Comparison of ENCODE assay signal across 33 cellular contexts in the genomic region with DNA sequence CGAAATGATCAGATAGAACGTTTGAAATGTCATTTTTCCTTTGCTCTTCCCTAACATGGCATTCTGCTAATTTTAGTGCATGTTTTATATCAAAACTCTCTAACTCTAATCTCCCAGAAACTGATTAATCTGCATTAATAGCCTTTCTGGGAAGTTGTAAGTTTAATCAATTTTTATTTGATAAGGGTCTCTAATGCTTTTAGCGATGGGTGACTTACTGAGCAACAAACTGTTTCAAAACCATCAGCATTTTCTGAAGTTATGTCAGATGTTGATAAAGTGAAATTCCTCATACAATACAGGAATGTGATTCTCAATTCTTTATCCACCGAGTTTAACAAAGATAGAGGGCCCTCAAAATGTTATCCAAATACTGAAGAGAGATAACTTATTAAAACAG.
"Had no signal": no experiment of that assay in that cellular context is flagged by ENCODE, and none has a peak within 500 bp of the region (broad histone marks: within the 10 kb centered on the region; RNA-seq: fewer than 3 reads in every experiment).

No MANE protein-coding gene starts in this region.

- H3K36me3 ChIP-seq: adrenal gland, ascending aorta, brain microvascular endothelial cell, breast epithelium, cardiac muscle cell had no signal

- FAIRE-seq: astrocyte, bronchial epithelial cell had no signal

- H3K9me3 ChIP-seq: adrenal gland, ascending aorta, body of pancreas, breast epithelium had no signal

- DNase-seq: activated effector memory CD4-positive, alpha-beta T cell treated with anti-CD3 and anti-CD28 coated beads, Interleukin-2, amount 50 U/mL, for 16 hours; activated effector memory CD4-positive, alpha-beta T cell treated with Interleukin-2 at 50 U/mL for 16 hours; activated gamma-delta T cell; activated gamma-delta T cell treated with Interleukin-2 at 50 U/mL for 16 hours; activated naive CD4-positive, alpha-beta T cell; activated naive CD4-positive, alpha-beta T cell treated with anti-CD3 and anti-CD28 coated beads for 36 hours; activated naive CD4-positive, alpha-beta T cell treated with anti-CD3 and anti-CD28 coated beads, Interleukin-2, amount 10 ng/mL, durations not matched to agents 7 days and 5 days; activated naive CD4-positive, alpha-beta T cell treated with anti-CD3 and anti-CD28 coated beads, Interleukin-2, amount 50 U/mL, for 16 hours; activated naive CD4-positive, alpha-beta T cell treated with Interleukin-2 at 50 U/mL for 16 hours; activated naive CD8-positive, alpha-beta T cell treated with anti-CD3 and anti-CD28 coated beads for 36 hours; activated naive CD8-positive, alpha-beta T cell treated with anti-CD3 and anti-CD28 coated beads, Interleukin-2, amount 10 ng/mL, durations not matched to agents 7 days and 5 days; activated naive CD8-positive, alpha-beta T cell treated with anti-CD3 and anti-CD28 coated beads, Interleukin-2, amount 50 U/mL, for 24 hours; activated T-cell treated with anti-CD3 and anti-CD28 coated beads, Interleukin-2, amount 50 U/mL, for 24 hours; activated T-cell treated with anti-CD3 and anti-CD28 coated beads, Interleukin-2, amount 50 U/mL, for 4 hours; activated T-cell treated with anti-CD3 and anti-CD28 coated beads, Interleukin-2, amount 50 U/mL, for 48 hours; activated T-cell treated with anti-CD3 and anti-CD28 coated beads, Interleukin-2, amount 50 U/mL, for 72 hours; adrenal gland; amniotic stem cell; amygdala; anterior cingulate cortex; aorta; body of pancreas; brain microvascular endothelial cell; caudate nucleus; central memory CD4-positive, alpha-beta T cell; cerebellar nuclear complex had no signal

- H3K27ac ChIP-seq: adrenal gland, ascending aorta, body of pancreas, brain microvascular endothelial cell, breast epithelium, cardiac muscle cell had no signal

- H3K4me1 ChIP-seq: adrenal gland, ascending aorta, body of pancreas, breast epithelium had no signal

- H3K27me3 ChIP-seq: adrenal gland, ascending aorta, body of pancreas, brain microvascular endothelial cell, breast epithelium, cardiac muscle cell had no signal

- ATAC-seq: activated naive CD4-positive, alpha-beta T cell treated with anti-CD3 and anti-CD28 coated beads, Interleukin-2, amount 50 U/mL, for 72 hours; activated naive CD8-positive, alpha-beta T cell treated with anti-CD3 and anti-CD28 coated beads, Interleukin-2, amount 50 U/mL, for 24 hours; activated T-cell treated with anti-CD3 and anti-CD28 coated beads, Interleukin-2, amount 50 U/mL, for 4 hours; activated T-cell treated with anti-CD3 and anti-CD28 coated beads, Interleukin-2, amount 50 U/mL, for 72 hours; activated T-helper 17 cell treated with anti-CD3 and anti-CD28 coated beads, Interleukin-2, amount 50 U/mL, for 72 hours; body of pancreas had no signal

- H3K4me3 ChIP-seq: adrenal gland, ascending aorta, body of pancreas, breast epithelium, cardiac muscle cell had no signal
